In genomic region chr14:68814376-68815287, GRCh38 we compare ENCODE assay signal across 8 cellular contexts. TPM values are rescaled to one million over a fixed set of nuclear protein-coding genes. Genes with fewer than 3 reads are reported as not detected.
A peak's percentile ranks its signal among the peaks of the same experiment; 100 is the strongest.
DNase-seq lines count a peak whose midpoint lies in the region; ATAC-seq, FAIRE-seq and TF ChIP-seq lines count a peak whose summit lies in the region.

No MANE protein-coding gene starts in this region.

- no peak for TF ChIP-seq POLR2A in K562 (conservative IDR thresholded peaks at IDR 0.05)

- peak overlapping the region; percentile 47 to 84; a peak in 3 of 4 replicates for H3K9ac ChIP-seq in K562 (ENCODE audit: insufficient read depth in 1 of 2, low read depth in 2 of 2, low read length in 2 of 2)

- no peak for TF ChIP-seq CTCF in K562 (IDR thresholded peaks at IDR 0.05 in 2 of 3, conservative IDR thresholded peaks at IDR 0.05 in 1 of 3; ENCODE audit: insufficient read depth in 2 of 3, low read depth in 1 of 3, low read length in 3 of 3)

- H3K4me2 ChIP-seq in K562 (ENCODE audit: insufficient read depth, low read length) = peak overlapping the region; percentile 39

- H3K79me2 ChIP-seq in K562 (ENCODE audit: control insufficient read depth, insufficient read depth, low read length) = peaks cover 5% of the 10 kb centered on the region; the same call in 2 of the 3 replicates

- DNase-seq in NCI-H82 (lab: John Stamatoyannopoulos, UW) = peak; percentile 28
- no peak for DNase-seq in NCI-H82 treated with DMSO at 0.1 percent for 48 hours (lab: John Stamatoyannopoulos, UW; ENCODE audit: unreplicated experiment)
- DNase-seq in SJSA1 (ENCODE audit: low read depth in 1 of 2, low spot score in 2 of 2) = peak; percentile 68 to 76
- DNase-seq in K562 (ENCODE audit: extremely low read depth in 1 of 4, low spot score in 3 of 4) = peak in 3 of 4 experiments; percentile 21 to 69 (median 58)
- DNase-seq in islet precursor cell = peak; percentile 82
- DNase-seq in stimulated activated CD4-positive, alpha-beta T cell treated with anti-CD3 and anti-CD28 coated beads, Interleukin-4, amount 100 ng/mL, for 1 hour = peak; percentile 50
- no peak for DNase-seq in ureter (ENCODE audit: low spot score)

- H3K27me3 ChIP-seq in SJSA1 (replicated peaks) = no peaks in the 10 kb centered on the region
- H3K27me3 ChIP-seq in K562 (ENCODE audit: control insufficient read depth in 2 of 2, insufficient read depth in 2 of 2, low read length in 2 of 2) = no peaks in the 10 kb centered on the region

- ATAC-seq in HG02840 (IDR thresholded peaks at IDR 0.05; ENCODE audit: low FRiP score, unreplicated experiment) (peak; percentile 43), K562 (peak; percentile 49)

- H3K36me3 ChIP-seq in SJSA1 = no peaks in the 10 kb centered on the region
- no peaks in the 10 kb centered on the region for H3K36me3 ChIP-seq in K562 (ENCODE audit: control insufficient read depth, insufficient read depth, low read length)

- H3K9me3 ChIP-seq in SJSA1 (replicated peaks) = no peaks in the 10 kb centered on the region
- H3K9me3 ChIP-seq in K562 (replicated peaks; ENCODE audit: control insufficient read depth, insufficient read depth, low read depth, low read length) = no peaks in the 10 kb centered on the region

- FAIRE-seq in K562 (lab: Jason Lieb, UNC) = peak; percentile 19

- BruUV-seq in K562 (replicated peaks; lab: Mats Ljungman, UMichigan) = no TSS peak

- WGBS in K562 (ENCODE audit: insufficient coverage, low coverage, missing lambda C conversion rate) = 10% methylated on average over 10 of the region's 14 CpGs

- no peaks in the 10 kb centered on the region for H4K20me1 ChIP-seq in K562 (replicated peaks; ENCODE audit: control insufficient read depth, insufficient read depth, low read length)

- no peak overlapping the region for H3K4me3 ChIP-seq in SJSA1
- no peak overlapping the region for H3K4me3 ChIP-seq in K562

- no peak; a peak in 1 of 4 replicates for TF ChIP-seq RAD21 in K562 (CRISPR knock-in tag; conservative IDR thresholded peaks at IDR 0.05 in 1 of 2, IDR thresholded peaks at IDR 0.05 in 1 of 2)

- CTCF ChIA-PET in K562 (lab: Yijun Ruan, JAX; ENCODE audit: low intra/inter-chr PET ratio) = no interaction called here

- in situ Hi-C loops in K562 (cut with MboI) = no loop called here

- H3K27ac ChIP-seq in SJSA1 (peak overlapping the region; percentile 77), K562 (ENCODE audit: extremely low read depth, low read depth, low read length) (peak overlapping the region; percentile 45)

- intact Hi-C loops in K562 (cut with micrococcal nuclease) = loop anchor here (2.0 to 5.0 kb wide), 3 partner anchors 18 to 872 kb away; no protein-coding TSS in a partner anchor

- peak overlapping the region; percentile 69 for H2AFZ ChIP-seq in K562 (ENCODE audit: low read depth, low read length)

- no peak for TF ChIP-seq EP300 in K562 (IDR thresholded peaks at IDR 0.05; ENCODE audit: low read length)

- peaks cover 35% of the 10 kb centered on the region for H3K4me1 ChIP-seq in SJSA1 (replicated peaks)
- peaks cover 27 to 36% of the 10 kb centered on the region in 2 experiments for H3K4me1 ChIP-seq in K562 (replicated peaks in 1 of 2; ENCODE audit: control insufficient read depth in 2 of 2, insufficient read depth in 2 of 2, low read length in 2 of 2)

- POLR2A ChIA-PET in K562 (lab: Yijun Ruan, JAX) = interaction anchor here (0.6 to 2.4 kb wide), 8 partner anchors 7 to 500 kb away, joined by 3 to 16 read pairs (median 4); no protein-coding TSS in a partner anchor

- no peaks in the 10 kb centered on the region for H3K9me1 ChIP-seq in K562 (ENCODE audit: control insufficient read depth, insufficient read depth, low read length)

TF ChIP-seq in K562, 482 proteins besides CTCF, POLR2A, EP300 and RAD21 (continues in another document):
- no peak for TF ChIP-seq ZFP1 (CRISPR knock-in tag; IDR thresholded peaks at IDR 0.05)
- TF ChIP-seq HLTF (IDR thresholded peaks at IDR 0.05) = no peak
- TF ChIP-seq SIRT6 (IDR thresholded peaks at IDR 0.05; ENCODE audit: low read depth, low read length) = no peak
- TF ChIP-seq ZNF445 (CRISPR knock-in tag; IDR thresholded peaks at IDR 0.05; ENCODE audit: low read depth) = no peak
- TF ChIP-seq ZNF24 (IDR thresholded peaks at IDR 0.05) = no peak
- peak; percentile 27; the same call in 1 of the 2 replicates for TF ChIP-seq RBFOX2 (IDR thresholded peaks at IDR 0.05; ENCODE audit: low read depth, low read length)
- TF ChIP-seq ETV1 (tag; conservative IDR thresholded peaks at IDR 0.05; ENCODE audit: low read depth) = peak; percentile 55; the same call in 1 of the 2 replicates
- TF ChIP-seq GTF2E2 (tag; IDR thresholded peaks at IDR 0.05) = no peak
- TF ChIP-seq PURB (CRISPR knock-in tag; IDR thresholded peaks at IDR 0.05; ENCODE audit: low read depth) = no peak
- TF ChIP-seq CCAR2 (IDR thresholded peaks at IDR 0.05; ENCODE audit: low read depth, low read length) = no peak
- TF ChIP-seq ID3 (CRISPR knock-in tag; IDR thresholded peaks at IDR 0.05) = no peak
- 0 out of 2 replicates have a peak, but pooled peaks have one; percentile 17 for TF ChIP-seq ID3 (tag; IDR thresholded peaks at IDR 0.05)
- TF ChIP-seq SRSF9 (IDR thresholded peaks at IDR 0.05; ENCODE audit: borderline replicate concordance, low read depth, low read length) = no peak
- 0 out of 2 replicates have a peak, but pooled peaks have one; percentile 29 for TF ChIP-seq MTA2 (IDR thresholded peaks at IDR 0.05; ENCODE audit: low read depth)
- no peak for TF ChIP-seq HNRNPLL (IDR thresholded peaks at IDR 0.05; ENCODE audit: low read depth, low read length, poor library complexity, severe bottlenecking)
- no peak for TF ChIP-seq CUX1 (CRISPR knock-in tag; IDR thresholded peaks at IDR 0.05)
- TF ChIP-seq ZNF140 (CRISPR knock-in tag; IDR thresholded peaks at IDR 0.05) = no peak
- TF ChIP-seq ZNF699 (CRISPR knock-in tag; IDR thresholded peaks at IDR 0.05; ENCODE audit: insufficient replicate concordance) = no peak

RNA-seq across cellular contexts. Expression of gene ZFP36L1, which starts 21.8 kb away (rescaled TPM):
- total RNA-seq in SJSA1 (2014; rRNA removed; shearing (Covaris generic)) = 11.0 and 22.0 TPM in 2 replicates
- 11.8 and 14.3 TPM in 2 replicates for total RNA-seq in K562 (2011; cell fraction: chromatin; rRNA removed; ENCODE audit: low replicate concordance)
- 10.0 and 12.0 TPM in 2 replicates for total RNA-seq in K562 (2011; cell fraction: nucleolus; rRNA removed)
- total RNA-seq in K562 (2011; cell fraction: nucleoplasm; rRNA removed) = 10.0 and 20.1 TPM in 2 replicates
- total RNA-seq in K562 (2014; rRNA removed) (5.3 and 6.2 TPM in 2 replicates), K562 (2014; rRNA removed; fragmentation: Illumina TruSeq; extraction: Trizol) (3.2 and 4.0 TPM in 2 replicates), K562 (2015; rRNA removed; fragmentation: Illumina TruSeq; extraction: Trizol) (3.7 and 3.8 TPM in 2 replicates), K562 (2021) (26.6 and 27.2 TPM in 2 replicates), ureter (393 TPM)
- polyA plus RNA-seq in K562 (2011; rRNA removed) (3.7 and 6.6 TPM in 2 replicates), K562 (2014; fragmentation: Illumina TruSeq; extraction: Trizol) (13.7 and 15.5 TPM in 2 replicates), K562 (2014; fragmentation: Nextera tagmentation; extraction: Ambion mirVana) (1 to 10 TPM; 1.3 to 3.2 TPM), K562 (2014; rRNA removed) (11.1 and 11.7 TPM in 2 replicates)
- polyA plus RNA-seq in K562 (2011; cell fraction: cytosol; rRNA removed) = 10.0 and 19.9 TPM in 2 replicates
- 14.4 and 33.2 TPM in 2 replicates for polyA plus RNA-seq in K562 (2011; cell fraction: nucleus; rRNA removed)
- 9.5 and 18.5 TPM in 2 replicates for polyA plus RNA-seq in K562 (2012)
- 3.1 TPM in 2 replicates for polyA minus RNA-seq in K562 (2011; rRNA and poly(A)+ RNA removed)
- 15.1 and 34.9 TPM in 2 replicates for polyA minus RNA-seq in K562 (2011; cell fraction: cytosol; rRNA and poly(A)+ RNA removed)
- 9.0 and 10.3 TPM in 2 replicates for polyA minus RNA-seq in K562 (2011; cell fraction: nucleus; rRNA and poly(A)+ RNA removed)

Comparison
In these comparisons a context has a peak if more than half of its experiments do, and no peak if none do; other contexts are left out.
1. DNase-seq: peak in NCI-H82 (single experiment), SJSA1 (2 of 2), K562 (3 of 4), islet precursor cell (single experiment) and stimulated activated CD4-positive, alpha-beta T cell treated with anti-CD3 and anti-CD28 coated beads, Interleukin-4, amount 100 ng/mL, for 1 hour (single experiment); none in NCI-H82 treated with DMSO at 0.1 percent for 48 hours (single experiment) and ureter (single experiment).
2. RNA of gene ZFP36L1, which starts 21.8 kb away (total RNA-seq): 393 TPM in ureter (single experiment); 11.0 to 22.0 TPM in SJSA1 and 3.2 to 27.2 TPM in K562; every median in the first group is over 10 times any median in the second.